20 cellular contexts compared by ENCODE assay signal in the genomic region with DNA sequence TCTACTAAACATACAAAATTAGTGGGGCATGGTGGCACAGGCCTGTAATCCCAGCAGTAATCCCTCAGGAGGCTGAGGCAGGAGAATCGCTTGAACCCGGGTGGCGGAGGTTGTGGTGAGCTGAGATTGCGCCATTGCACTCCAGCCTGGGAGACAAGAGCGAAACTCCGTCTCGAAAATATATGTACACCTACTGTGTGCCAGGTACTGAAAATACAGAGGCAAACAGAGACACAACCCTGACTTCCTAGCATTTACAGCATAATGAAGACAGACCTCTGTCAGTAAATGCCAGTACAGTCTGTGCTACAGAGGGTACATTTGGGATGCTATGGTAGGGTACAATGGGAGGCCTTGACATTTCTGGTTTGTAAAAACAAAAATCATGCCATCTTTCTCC.
DNase-seq lines count a peak whose midpoint lies in the region; TF ChIP-seq lines count a peak whose summit lies in the region.
"Had no signal": no experiment of that assay in that cellular context is flagged by ENCODE, and none has a peak within 500 bp of the region (broad histone marks: within the 10 kb centered on the region; RNA-seq: fewer than 3 reads in every experiment).

No MANE protein-coding gene starts in this region.

- H3K27ac ChIP-seq in 22Rv1 (peak overlapping the region; percentile 86), HUES48 (ENCODE audit: low read depth, low read length) (peak overlapping the region; percentile 88), hepatocyte (peak overlapping the region; percentile 62), liver (ENCODE audit: low read depth in 1 of 2, low read length in 2 of 2) (peak overlapping the region; percentile 6 to 19)
- H3K27ac ChIP-seq: BLaER1 had no signal

- H3K27me3 ChIP-seq in HUES48 (ENCODE audit: control insufficient read depth, insufficient read depth, low read length) (no peaks in the 10 kb centered on the region), hepatocyte (no peaks in the 10 kb centered on the region), liver (ENCODE audit: control insufficient read depth in 4 of 4, insufficient read depth in 4 of 4, low read length in 3 of 4) (no peaks in the 10 kb centered on the region)
- H3K27me3 ChIP-seq: BLaER1 had no signal

- DNase-seq in hepatocyte (ENCODE audit: low spot score) = no peak
- DNase-seq in HCEC 1CT = no peak
- DNase-seq in activated CD8-positive, alpha-beta memory T cell treated with anti-CD3 and anti-CD28 coated beads, Interleukin-2, amount 50 U/mL, for 48 hours = no peak
- DNase-seq in SW 1271 (lab: John Stamatoyannopoulos, UW) = no peak
- DNase-seq: 8988T; CD4-positive, CD25-positive, alpha-beta regulatory T cell; GOT3; KBM-7; NCI-H1105 treated with DMSO at 0.1 percent for 48 hours; NCI-H146; NCI-H1930; NCI-H2107; NCI-H446; NCI-H524 treated with DMSO at 0.1 percent for 48 hours; NCI-H774; SK-N-SH had no signal

- H4K20me1 ChIP-seq in hepatocyte (ENCODE audit: insufficient read depth, poor library complexity, severe bottlenecking) = no peaks in the 10 kb centered on the region
- H4K20me1 ChIP-seq: BLaER1 had no signal

- H2AFZ ChIP-seq in hepatocyte = no peak overlapping the region

- 93% methylated on average over 4 of the region's 7 CpGs for WGBS in hepatocyte (ENCODE audit: low lambda C conversion rate, missing lambda C conversion rate)
- 88% methylated on average over 7 of the region's 7 CpGs for WGBS in liver

- H3K9me3 ChIP-seq in HUES48 (ENCODE audit: control insufficient read depth, insufficient read depth, low read length) (no peaks in the 10 kb centered on the region), hepatocyte (ENCODE audit: low read depth) (no peaks in the 10 kb centered on the region), liver (ENCODE audit: control insufficient read depth in 4 of 4, low read length in 3 of 4) (no peaks in the 10 kb centered on the region)
- H3K9me3 ChIP-seq: BLaER1, SK-N-SH had no signal

- H3K4me1 ChIP-seq in HUES48 (ENCODE audit: control insufficient read depth, insufficient read depth, low read length) (peaks cover 63% of the 10 kb centered on the region), hepatocyte (ENCODE audit: insufficient read depth) (peaks cover 3% of the 10 kb centered on the region), liver (ENCODE audit: control insufficient read depth in 4 of 4, insufficient read depth in 4 of 4, low read length in 3 of 4) (peaks cover 5 to 31% (median 25%) of the 10 kb centered on the region in 4 donors)

- H3K79me2 ChIP-seq in hepatocyte = no peaks in the 10 kb centered on the region

- H3K9ac ChIP-seq in HUES48 (ENCODE audit: low read depth, low read length) (no peak overlapping the region), liver (ENCODE audit: low read depth in 1 of 2, low read length in 2 of 2) (no peak overlapping the region)
- H3K9ac ChIP-seq: BLaER1, SK-N-SH had no signal

- H3K9me2 ChIP-seq in hepatocyte (replicated peaks; ENCODE audit: insufficient read depth) = no peaks in the 10 kb centered on the region
- H3K9me2 ChIP-seq: SK-N-SH had no signal

- TF ChIP-seq RAD21 in liver (IDR thresholded peaks at IDR 0.05) = no peak

- H3K4me3 ChIP-seq in HUES48 (ENCODE audit: low read depth, low read length) (no peak overlapping the region), hepatocyte (no peak overlapping the region), liver (ENCODE audit: low read depth in 1 of 3, low read length in 3 of 3) (no peak overlapping the region)
- H3K4me3 ChIP-seq: BLaER1 had no signal

- H3K4me2 ChIP-seq in hepatocyte = no peak overlapping the region
- H3K4me2 ChIP-seq: BLaER1, SK-N-SH had no signal

- H3K36me3 ChIP-seq in HUES48 (ENCODE audit: control insufficient read depth, insufficient read depth, low read length) (no peaks in the 10 kb centered on the region), hepatocyte (replicated peaks; ENCODE audit: insufficient read depth, low read depth) (no peaks in the 10 kb centered on the region), liver (ENCODE audit: control insufficient read depth in 4 of 4, insufficient read depth in 3 of 4, low read depth in 1 of 4, low read length in 3 of 4) (peaks cover 9 to 65% (median 53%) of the 10 kb centered on the region in 4 donors)
- H3K36me3 ChIP-seq: BLaER1 had no signal

- TF ChIP-seq CTCF in 22Rv1 (IDR thresholded peaks at IDR 0.05) (no peak), hepatocyte (IDR thresholded peaks at IDR 0.05; ENCODE audit: poor library complexity) (no peak), liver (IDR thresholded peaks at IDR 0.05; ENCODE audit: low read depth, low read length, missing input control) (no peak)

TF ChIP-seq in liver, 16 proteins besides CTCF, POLR2A, EP300 and RAD21:
- TF ChIP-seq EGR1 (IDR thresholded peaks at IDR 0.05; ENCODE audit: low read depth in 2 of 2) (peak in 1 of 2 donors; percentile 7), JUND (IDR thresholded peaks at IDR 0.05) (no peak)

Comparison
In these comparisons a context has a peak if more than half of its experiments do, and no peak if none do; other contexts are left out.
1. H3K27ac ChIP-seq: peak in every context shown above with its lines; median percentile 88 in HUES48; 86 in 22Rv1; 62 in hepatocyte; 12 in liver.